Comparison of ENCODE assay signal across 28 cellular contexts in the genomic region with DNA sequence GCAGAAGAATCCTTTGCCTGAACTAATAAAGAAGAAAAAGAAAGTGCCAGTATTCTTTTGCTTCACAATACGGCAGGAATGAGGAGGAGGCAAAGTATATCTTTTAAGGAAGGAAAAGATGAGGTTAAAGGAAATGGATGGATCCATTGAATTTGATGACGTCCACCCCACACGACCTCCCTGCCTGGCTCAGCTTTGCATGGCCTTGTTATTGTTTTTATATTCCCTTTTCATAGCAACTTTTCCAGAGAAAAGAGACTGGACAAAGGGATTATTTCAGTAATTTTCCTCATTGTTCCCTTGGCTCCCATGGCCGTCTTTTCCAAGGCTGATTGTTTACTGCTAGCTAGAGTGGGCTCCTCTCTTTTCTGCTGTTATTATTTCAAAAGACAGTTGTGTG.
"Had no signal": no experiment of that assay in that cellular context is flagged by ENCODE, and none has a peak within 500 bp of the region (broad histone marks: within the 10 kb centered on the region; RNA-seq: fewer than 3 reads in every experiment).

No MANE protein-coding gene starts in this region.

- H3K36me3 ChIP-seq: colonic mucosa, esophagus muscularis mucosa, gastroesophageal sphincter, heart right ventricle, stomach, transverse colon, upper lobe of right lung, vagina had no signal

- H3K4me1 ChIP-seq: colonic mucosa, esophagus muscularis mucosa, foreskin keratinocyte, gastroesophageal sphincter, parathyroid adenoma, stomach, transverse colon, upper lobe of right lung, vagina had no signal

- H3K4me2 ChIP-seq: smooth muscle cell had no signal

- H3K4me3 Mint-ChIP-seq: central memory CD8-positive, alpha-beta T cell; dendritic cell treated with granulocyte-macrophage colony-stimulating factor and Interleukin-4, amounts not matched to agents 40 ng/mL and 50 ng/mL, for 4 days; immature natural killer cell; naive thymus-derived CD4-positive, alpha-beta T cell; nephron progenitor cell; stimulated activated effector memory CD8-positive, alpha-beta T cell treated with anti-CD3 and anti-CD28 coated beads, Interleukin-12 subunit alpha, Interleukin-12 subunit beta, amount 100 ng/mL, for 72 hours had no signal

- H3K27me3 Mint-ChIP-seq: central memory CD8-positive, alpha-beta T cell; dendritic cell treated with granulocyte-macrophage colony-stimulating factor and Interleukin-4, amounts not matched to agents 40 ng/mL and 50 ng/mL, for 4 days; progenitor cell of endocrine pancreas had no signal

- H3K4me1 Mint-ChIP-seq: central memory CD8-positive, alpha-beta T cell; immature natural killer cell; naive thymus-derived CD4-positive, alpha-beta T cell; stimulated activated effector memory CD8-positive, alpha-beta T cell treated with anti-CD3 and anti-CD28 coated beads, Interleukin-12 subunit alpha, Interleukin-12 subunit beta, amount 100 ng/mL, for 72 hours had no signal

- H3K79me2 ChIP-seq: parathyroid adenoma had no signal

- H2AFZ ChIP-seq: parathyroid adenoma had no signal

- FAIRE-seq: endothelial cell of umbilical vein had no signal

- H3K9me3 ChIP-seq: colonic mucosa, esophagus muscularis mucosa, gastroesophageal sphincter, heart right ventricle, stomach, transverse colon, upper lobe of right lung, vagina had no signal

- H3K9me3 Mint-ChIP-seq: nephron progenitor cell had no signal

- H3K27me3 ChIP-seq: colonic mucosa, esophagus muscularis mucosa, foreskin keratinocyte, gastroesophageal sphincter, heart right ventricle, stomach, transverse colon, upper lobe of right lung, vagina had no signal

- ATAC-seq: foreskin keratinocyte; gastroesophageal sphincter; naive thymus-derived CD4-positive, alpha-beta T cell; stimulated activated effector memory CD8-positive, alpha-beta T cell treated with anti-CD3 and anti-CD28 coated beads, Interleukin-12 subunit alpha, Interleukin-12 subunit beta, amount 100 ng/mL, for 72 hours; upper lobe of right lung had no signal

- DNase-seq: colonic mucosa; effector memory CD4-positive, alpha-beta T cell; foreskin keratinocyte; glutamatergic neuron; heart right ventricle; hippocampal formation; immature natural killer cell; islet precursor cell; mesendoderm; midbrain; naive thymus-derived CD4-positive, alpha-beta T cell; nephron progenitor cell; stimulated activated CD4-positive, alpha-beta T cell treated with anti-CD3 and anti-CD28 coated beads, Interleukin-2, amount 100 ng/mL, for 24 hours; stimulated activated CD4-positive, alpha-beta T cell treated with anti-CD3 and anti-CD28 coated beads, Interleukin-4, amount 100 ng/mL, for 24 hours; stimulated activated naive CD4-positive, alpha-beta T cell treated with Interleukin-2 at 50 U/mL for 16 hours; stomach; transverse colon; upper lobe of right lung had no signal

- H3K27ac ChIP-seq: colonic mucosa, esophagus muscularis mucosa, foreskin keratinocyte, gastroesophageal sphincter, heart right ventricle, parathyroid adenoma, stomach, transverse colon, upper lobe of right lung, vagina had no signal

- H3K4me3 ChIP-seq: colonic mucosa, esophagus muscularis mucosa, gastroesophageal sphincter, smooth muscle cell, stomach, transverse colon, upper lobe of right lung, vagina had no signal

- H3K9ac ChIP-seq: parathyroid adenoma had no signal

- H3K36me3 Mint-ChIP-seq: immature natural killer cell; naive thymus-derived CD4-positive, alpha-beta T cell; stimulated activated effector memory CD8-positive, alpha-beta T cell treated with anti-CD3 and anti-CD28 coated beads, Interleukin-12 subunit alpha, Interleukin-12 subunit beta, amount 100 ng/mL, for 72 hours had no signal

- H3K27ac Mint-ChIP-seq: dendritic cell treated with granulocyte-macrophage colony-stimulating factor and Interleukin-4, amounts not matched to agents 40 ng/mL and 50 ng/mL, for 4 days; immature natural killer cell; naive thymus-derived CD4-positive, alpha-beta T cell; nephron progenitor cell; progenitor cell of endocrine pancreas; stimulated activated effector memory CD8-positive, alpha-beta T cell treated with anti-CD3 and anti-CD28 coated beads, Interleukin-12 subunit alpha, Interleukin-12 subunit beta, amount 100 ng/mL, for 72 hours had no signal
